Comparison of ENCODE assay signal across 8 cellular contexts in genomic region chr16:23836404-23837291, GRCh38. TPM values are rescaled to one million over a fixed set of nuclear protein-coding genes. Genes with fewer than 3 reads are reported as not detected.
DNase-seq lines count a peak whose midpoint lies in the region; ATAC-seq and TF ChIP-seq lines count a peak whose summit lies in the region.

No MANE protein-coding gene starts in this region.

- peak; percentile 24 for TF ChIP-seq CTCF in GM20000 (IDR thresholded peaks at IDR 0.05; ENCODE audit: extremely low read depth, missing control alignments)
- no peak for TF ChIP-seq CTCF in omental fat pad (IDR thresholded peaks at IDR 0.05)

- no peak for ATAC-seq in omental fat pad (ENCODE audit: low FRiP score)

- peak; percentile 24 for DNase-seq in Ammon's horn (ENCODE audit: low spot score)
- peak; percentile 73 for DNase-seq in GM20000 (ENCODE audit: low spot score)
- DNase-seq in NOMO-1 (lab: John Stamatoyannopoulos, UW; ENCODE audit: unreplicated experiment in 2 of 2): peak; percentile 14 to 51
- DNase-seq in activated effector memory CD4-positive, alpha-beta T cell treated with anti-CD3 and anti-CD28 coated beads, Interleukin-2, amount 50 U/mL, for 16 hours: peak; percentile 81
- peak; percentile 71 for DNase-seq in iPS-NIHi11 (ENCODE audit: low spot score)
- DNase-seq in stimulated activated CD8-positive, alpha-beta memory T cell treated with anti-CD3 and anti-CD28 coated beads, Interleukin-2, amount 100 ng/mL, for 48 hours (ENCODE audit: low read depth in 2 of 2): peak; percentile 46 to 50
- no peak for DNase-seq in omental fat pad (ENCODE audit: low spot score)
- DNase-seq in HPDE6-E6E7 (ENCODE audit: extremely low spot score): no peak

RNA-seq across cellular contexts. Expression of gene PRKCB, which starts 0.9 kb away (rescaled TPM):
- total RNA-seq in omental fat pad: 10 to 100 TPM in 2 of 4 donors, 1 to 10 TPM in 2; 5.3 to 18.6 (median 11.1) TPM

Comparison
In these comparisons a context has a peak if more than half of its experiments do, and no peak if none do; other contexts are left out.
1. DNase-seq: peak in Ammon's horn (single experiment), GM20000 (single experiment), NOMO-1 (2 of 2), activated effector memory CD4-positive, alpha-beta T cell treated with anti-CD3 and anti-CD28 coated beads, Interleukin-2, amount 50 U/mL, for 16 hours (single experiment), iPS-NIHi11 (single experiment) and stimulated activated CD8-positive, alpha-beta memory T cell treated with anti-CD3 and anti-CD28 coated beads, Interleukin-2, amount 100 ng/mL, for 48 hours (2 of 2); none in omental fat pad (single experiment) and HPDE6-E6E7 (single experiment).